8 cellular contexts compared by ENCODE assay signal in the genomic region with DNA sequence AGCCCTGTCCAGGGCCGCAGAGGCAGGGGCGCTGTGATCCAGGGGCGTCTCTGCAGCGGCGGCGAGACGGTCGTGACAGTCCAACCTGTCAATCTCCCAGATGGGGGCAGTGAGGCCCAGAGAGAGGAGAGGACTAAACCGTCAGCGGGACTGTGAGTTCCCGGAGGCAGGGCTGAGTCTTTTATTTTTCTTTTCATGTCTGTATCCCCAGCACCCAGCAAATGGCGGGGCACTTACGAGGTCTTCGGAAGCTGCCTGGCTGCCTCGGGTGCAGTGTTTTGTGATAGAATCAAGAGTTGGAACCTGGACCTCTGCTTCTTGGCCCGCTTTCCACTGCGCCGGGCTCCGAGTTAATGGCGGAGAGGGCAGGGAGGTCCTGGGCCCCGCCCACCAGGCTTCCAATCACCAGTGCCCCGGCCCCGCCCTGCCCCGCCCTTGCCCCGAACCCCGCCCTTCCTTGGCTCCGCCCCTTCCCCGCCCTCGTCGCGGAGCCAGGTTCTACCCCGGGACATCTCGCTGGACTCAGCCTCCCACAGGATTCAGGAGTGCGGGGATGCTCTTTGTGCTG. TPM values are rescaled to one million over a fixed set of nuclear protein-coding genes. Genes with fewer than 3 reads are reported as not detected.
DNase-seq lines count a peak whose midpoint lies in the region; ATAC-seq and TF ChIP-seq lines count a peak whose summit lies in the region.

No MANE protein-coding gene starts in this region.

- H3K9me3 Mint-ChIP-seq in Calu3 (ENCODE audit: low read depth, unreplicated experiment) (no peaks in the 10 kb centered on the region), nephron progenitor cell (no peaks in the 10 kb centered on the region)

- H3K4me3 Mint-ChIP-seq in Calu3 (ENCODE audit: low read depth, unreplicated experiment), result peak overlapping the region; percentile 79
- H3K4me3 Mint-ChIP-seq in nephron progenitor cell, result peak overlapping the region; percentile 86

- peaks cover 13% of the 10 kb centered on the region for H3K36me3 Mint-ChIP-seq in Calu3 (ENCODE audit: insufficient read depth, unreplicated experiment)
- H3K36me3 Mint-ChIP-seq in nephron progenitor cell (ENCODE audit: low read depth), result no peaks in the 10 kb centered on the region

- H3K4me1 Mint-ChIP-seq in Calu3 (ENCODE audit: low read depth, unreplicated experiment) (peaks cover 7% of the 10 kb centered on the region), nephron progenitor cell (peaks cover 42% of the 10 kb centered on the region)

- no peaks in the 10 kb centered on the region for H3K27me3 ChIP-seq in Panc1 (ENCODE audit: control insufficient read depth, insufficient read depth, low read length)

- H3K27me3 Mint-ChIP-seq in Calu3 (ENCODE audit: unreplicated experiment) (peaks cover 5% of the 10 kb centered on the region), nephron progenitor cell (ENCODE audit: low read depth, poor library complexity) (peaks cover 25% of the 10 kb centered on the region)

- peak; percentile 82 for DNase-seq in Calu3
- peak in 74 of 76 experiments; percentile 2 to 81 (median 62) for DNase-seq in HUDEP-2 (lab: John Stamatoyannopoulos, UW; ENCODE audit: unreplicated experiment in 76 of 76)
- no peak for DNase-seq in Panc1 (ENCODE audit: low read depth, low spot score)
- DNase-seq in activated T-helper 1 cell treated with anti-CD3 and anti-CD28 coated beads, Interleukin-2, amount 50 U/mL, for 16 hours (ENCODE audit: low read depth in 1 of 2, low spot score in 1 of 2), result peak; percentile 60 to 67
- DNase-seq in fibroblast of the aortic adventitia (ENCODE audit: low read depth), result peak; percentile 57
- DNase-seq in nephron progenitor cell, result peak; percentile 88
- DNase-seq in stimulated activated naive CD8-positive, alpha-beta T cell treated with anti-CD3 and anti-CD28 coated beads, Interleukin-15, Interleukin-2, amounts not matched to agents 100 U/mL and 50 U/mL, for 24 hours, result peak; percentile 90

- H3K36me3 ChIP-seq in Panc1 (ENCODE audit: control insufficient read depth, insufficient read depth, low read length), result no peaks in the 10 kb centered on the region

- peak overlapping the region; percentile 71 for H3K27ac ChIP-seq in Panc1 (ENCODE audit: low read length)

- H3K4me3 ChIP-seq in Panc1 (ENCODE audit: low read depth in 2 of 2, low read length in 2 of 2) (peak overlapping the region; percentile 58 to 75), fibroblast of the aortic adventitia (ENCODE audit: low read depth, low read length) (peak overlapping the region; percentile 70)

- CTCF ChIA-PET in Calu3 (lab: Charles Lee), result interaction anchor here (0.6 kb wide), 1 partner anchor 365 kb away, joined by 3 read pairs; no protein-coding TSS in a partner anchor
- CTCF ChIA-PET in Panc1 (lab: Charles Lee), result interaction anchor here (0.7 kb wide), 1 partner anchor 18 kb away, joined by 3 read pairs; no protein-coding TSS in a partner anchor

- H3K9me3 ChIP-seq in Panc1 (ENCODE audit: control insufficient read depth, insufficient read depth, low read depth, low read length), result no peaks in the 10 kb centered on the region

- in situ Hi-C loops in Panc1 (cut with HindIII; ENCODE audit: low pct_unique_long_range_greater_than_20kb, low sequenced_read_pairs), result no loop called here

- POLR2A ChIA-PET in Panc1 (lab: Charles Lee), result no interaction called here

- H3K4me1 ChIP-seq in Panc1 (ENCODE audit: control insufficient read depth, insufficient read depth, low read length), result no peaks in the 10 kb centered on the region

- BruUV-seq in Calu3 (replicated peaks; lab: Mats Ljungman, UMichigan) (TSS peak; percentile 90), Panc1 (replicated peaks; lab: Mats Ljungman, UMichigan) (no TSS peak)

- H3K27ac Mint-ChIP-seq in Calu3 (ENCODE audit: unreplicated experiment), result no peak overlapping the region
- H3K27ac Mint-ChIP-seq in nephron progenitor cell, result no peak overlapping the region

- ATAC-seq in GM21381 (IDR thresholded peaks at IDR 0.05; ENCODE audit: unreplicated experiment) (peak; percentile 82), Panc1 (peak; percentile 93)
- peak; percentile 91 for ATAC-seq in stimulated activated naive CD8-positive, alpha-beta T cell treated with anti-CD3 and anti-CD28 coated beads, Interleukin-15, Interleukin-2, amounts not matched to agents 100 U/mL and 50 U/mL, for 24 hours

- TF ChIP-seq CTCF in Calu3 (IDR thresholded peaks at IDR 0.05; ENCODE audit: unreplicated experiment), result no peak
- no peak for TF ChIP-seq CTCF in Panc1 (IDR thresholded peaks at IDR 0.05)
- TF ChIP-seq CTCF in fibroblast of the aortic adventitia (IDR thresholded peaks at IDR 0.05; ENCODE audit: insufficient read depth, low read length), result no peak
- TF ChIP-seq CTCF in nephron progenitor cell (IDR thresholded peaks at IDR 0.05), result no peak

- intact Hi-C loops in Calu3 (cut with micrococcal nuclease; ENCODE audit: unreplicated experiment), result no loop called here
- intact Hi-C loops in Panc1 (cut with micrococcal nuclease; ENCODE audit: unreplicated experiment), result loop anchor here (10.0 kb wide), 1 partner anchor 192 kb away; no protein-coding TSS in a partner anchor

RNA-seq across cellular contexts. Expression of a gene that starts 35.3 kb away (rescaled TPM):
- 32.2 and 40.4 TPM in 2 replicates for total RNA-seq in Calu3 (2022)
- 46.6 TPM for total RNA-seq in Panc1 (2021; ENCODE audit: unreplicated experiment)
- polyA plus RNA-seq in Panc1 (2012; ENCODE audit: insufficient read length), result 41.8 TPM
- total RNA-seq in fibroblast of the aortic adventitia (ENCODE audit: low replicate concordance), result 8.6 and 16.1 TPM in 2 replicates

RNA-seq across cellular contexts. Expression of a gene that starts 59.9 kb away (rescaled TPM):
- 15.1 and 15.8 TPM in 2 replicates for total RNA-seq in Calu3 (2022)
- total RNA-seq in Panc1 (2021; ENCODE audit: unreplicated experiment), result 17.6 TPM
- polyA plus RNA-seq in Panc1 (2012; ENCODE audit: insufficient read length), result 21.4 TPM
- 5.6 and 11.5 TPM in 2 replicates for total RNA-seq in fibroblast of the aortic adventitia (ENCODE audit: low replicate concordance)
